Comparison of ENCODE assay signal across 26 cellular contexts in the genomic region with DNA sequence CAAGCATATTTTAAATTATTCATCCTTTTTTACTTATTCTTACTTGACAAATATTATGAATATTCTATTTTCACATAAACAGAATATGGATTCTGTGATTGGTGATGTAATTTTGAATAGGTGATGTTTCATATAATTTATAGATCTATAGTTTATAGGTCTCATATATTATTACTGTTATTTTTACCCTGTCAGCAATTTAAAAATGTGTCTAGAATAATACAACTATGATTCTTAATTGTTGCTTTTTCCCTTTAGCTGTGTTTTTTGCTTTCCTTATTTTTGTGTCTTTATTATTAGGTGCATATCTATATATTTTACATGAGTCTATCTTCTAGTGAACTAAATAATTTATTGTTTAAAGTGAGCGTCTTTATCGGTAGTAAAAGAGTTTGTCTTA.
"Had no signal": no experiment of that assay in that cellular context is flagged by ENCODE, and none has a peak within 500 bp of the region (broad histone marks: within the 10 kb centered on the region; RNA-seq: fewer than 3 reads in every experiment).

No MANE protein-coding gene starts in this region.

- H3K27me3 ChIP-seq: dorsolateral prefrontal cortex, esophagus squamous epithelium, gastrocnemius medialis, heart right ventricle, left lung had no signal

- H3K4me1 Mint-ChIP-seq: endodermal cell, mesothelial cell of epicardium, naive B cell had no signal

- H3K4me1 ChIP-seq: esophagus squamous epithelium, gastrocnemius medialis, heart right ventricle, left lung, lower lobe of right lung had no signal

- DNase-seq: dermis blood vessel endothelial cell; dorsolateral prefrontal cortex; effector CD4-positive, alpha-beta T cell; effector memory CD4-positive, alpha-beta T cell; endodermal cell; erythroblast; esophagus squamous epithelium; foreskin fibroblast; foreskin melanocyte; gastrocnemius medialis; glutamatergic neuron; head of caudate nucleus; heart right ventricle; hippocampal formation; left cardiac atrium; left lung; left ventricle myocardium superior; lower lobe of right lung; mesenchymal stem cell; mucosa of descending colon; naive B cell had no signal

- H3K27ac ChIP-seq: coronary artery, dorsolateral prefrontal cortex, epithelial cell of prostate, esophagus squamous epithelium, gastrocnemius medialis, heart right ventricle, left lung, lower lobe of right lung had no signal

- H3K4me3 ChIP-seq: coronary artery, dorsolateral prefrontal cortex, esophagus squamous epithelium, heart right ventricle, left lung, lower lobe of right lung, mucosa of descending colon had no signal

- H3K27ac Mint-ChIP-seq: endodermal cell, mesothelial cell of epicardium, naive B cell had no signal

- FAIRE-seq: keratinocyte had no signal

- H3K36me3 ChIP-seq: esophagus squamous epithelium, gastrocnemius medialis, heart right ventricle, left lung, lower lobe of right lung had no signal

- H3K27me3 Mint-ChIP-seq: naive B cell had no signal

- ATAC-seq: esophagus mucosa, gastrocnemius medialis, heart right ventricle, left cardiac atrium, left lung, left ventricle myocardium superior, lower lobe of right lung, mucosa of descending colon had no signal

- H3K4me3 Mint-ChIP-seq: endodermal cell, mesothelial cell of epicardium, naive B cell had no signal
